8 cellular contexts compared by ENCODE assay signal in genomic region chr15:32029409-32029861, GRCh38. TPM values are rescaled to one million over a fixed set of nuclear protein-coding genes. Genes with fewer than 3 reads are reported as not detected.
DNase-seq lines count a peak whose midpoint lies in the region; ATAC-seq and TF ChIP-seq lines count a peak whose summit lies in the region.

No MANE protein-coding gene starts in this region.

- DNase-seq in GM12864 (ENCODE audit: low read depth) (no peak), NCI-H446 treated with DMSO at 0.1 percent for 48 hours (lab: John Stamatoyannopoulos, UW) (peak; percentile 30), epithelial cell of proximal tubule (ENCODE audit: low read depth) (no peak), T1000 (lab: John Stamatoyannopoulos, UW) (no peak)
- DNase-seq in activated CD4-positive, alpha-beta T cell treated with anti-CD3 and anti-CD28 coated beads for 4 hours: no peak

- H3K27me3 ChIP-seq in neuron (ENCODE audit: insufficient read depth, low read length): peaks cover 2% of the 10 kb centered on the region

- H2AFZ ChIP-seq in neuron (ENCODE audit: low read depth, low read length): peak overlapping the region; percentile 99

- ATAC-seq in HG03139 (IDR thresholded peaks at IDR 0.05; ENCODE audit: unreplicated experiment): no peak
- ATAC-seq in GM21367 (IDR thresholded peaks at IDR 0.05; ENCODE audit: unreplicated experiment): no peak

- TF ChIP-seq CTCF in GM12864 (IDR thresholded peaks at IDR 0.05; ENCODE audit: low read depth, low read length, missing control alignments) (peak; percentile 32), epithelial cell of proximal tubule (conservative IDR thresholded peaks at IDR 0.05; ENCODE audit: low read depth, low read length) (peak; percentile 49)

- no peaks in the 10 kb centered on the region for H3K36me3 ChIP-seq in neuron (ENCODE audit: insufficient read depth, low read length)

- H3K4me1 ChIP-seq in neuron (ENCODE audit: insufficient read depth, low read length): peaks cover 15% of the 10 kb centered on the region

- no peaks in the 10 kb centered on the region for H3K9me3 ChIP-seq in neuron (ENCODE audit: low read length)

- H3K4me3 ChIP-seq in GM12864 (ENCODE audit: low read depth, low read length) (no peak overlapping the region), epithelial cell of proximal tubule (ENCODE audit: low read depth, low read length) (peak overlapping the region; percentile 62), neuron (ENCODE audit: low read length) (peak overlapping the region; percentile 59)

RNA-seq across cellular contexts. Expression of gene CHRNA7, which starts 0.9 kb away (rescaled TPM):
- 0.94 and 1.5 TPM in 2 replicates for total RNA-seq in epithelial cell of proximal tubule
